ENCODE assay signal across 8 cellular contexts in genomic region chr12:88052686-88053085, GRCh38. TPM values are rescaled to one million over a fixed set of nuclear protein-coding genes. Genes with fewer than 3 reads are reported as not detected.
DNase-seq lines count a peak whose midpoint lies in the region; ATAC-seq and TF ChIP-seq lines count a peak whose summit lies in the region.

No MANE protein-coding gene starts in this region.

- H3K79me2 ChIP-seq in DND-41 (ENCODE audit: insufficient read depth, low read length) (no peaks in the 10 kb centered on the region), MM.1S (ENCODE audit: low read length) (no peaks in the 10 kb centered on the region)

- no peaks in the 10 kb centered on the region for H3K9me2 ChIP-seq in MM.1S (replicated peaks; ENCODE audit: insufficient read depth, low read length)

- intact Hi-C loops in CD4-positive, alpha-beta T cell (cut with DNase I, micrococcal nuclease), result no loop called here
- intact Hi-C loops in stomach (cut with DNase I; ENCODE audit: low total_unique reads), result no loop called here

- DNase-seq in DND-41 (peak; percentile 18), MM.1S (peak; percentile 31), T1000 (lab: John Stamatoyannopoulos, UW) (peak; percentile 79), foreskin melanocyte (peak; percentile 18), tibial nerve (ENCODE audit: low spot score in 2 of 2) (peak in 1 of 2 donors; percentile 15), stomach (no peak)
- DNase-seq in CD4-positive, alpha-beta T cell, result no peak

- ATAC-seq in DND-41 (ENCODE audit: insufficient read depth, low read depth) (peak; percentile 78), GM19463 (IDR thresholded peaks at IDR 0.05; ENCODE audit: unreplicated experiment) (peak; percentile 56)
- ATAC-seq in CD4-positive, alpha-beta T cell (ENCODE audit: poor library complexity), result no peak

- POLR2A ChIA-PET in CD4-positive, alpha-beta T cell (lab: Charles Lee), result no interaction called here

- H3K4me2 ChIP-seq in DND-41 (ENCODE audit: insufficient read depth, low read length) (no peak overlapping the region), MM.1S (ENCODE audit: low read depth, low read length) (no peak overlapping the region)

- TF ChIP-seq POLR2A in tibial nerve (IDR thresholded peaks at IDR 0.05) (no peak), stomach (IDR thresholded peaks at IDR 0.05) (no peak)

- H3K4me3 ChIP-seq in DND-41 (ENCODE audit: low read depth in 1 of 2, low read length in 2 of 2) (no peak overlapping the region), MM.1S (ENCODE audit: low read length) (no peak overlapping the region), tibial nerve (no peak overlapping the region), stomach (no peak overlapping the region)

- H3F3A ChIP-seq in MM.1S (ENCODE audit: insufficient read depth, low read length), result no peaks in the 10 kb centered on the region

- H3K27ac ChIP-seq in DND-41 (ENCODE audit: low read length) (no peak overlapping the region), MM.1S (ENCODE audit: low read length) (no peak overlapping the region), tibial nerve (no peak overlapping the region), stomach (no peak overlapping the region)
- H3K27ac ChIP-seq in CD4-positive, alpha-beta T cell (ENCODE audit: low read depth, low read length), result no peak overlapping the region

- TF ChIP-seq EP300 in tibial nerve (IDR thresholded peaks at IDR 0.05) (no peak), stomach (IDR thresholded peaks at IDR 0.05) (no peak)

- TF ChIP-seq CTCF in DND-41 (IDR thresholded peaks at IDR 0.05; ENCODE audit: borderline replicate concordance, extremely low read depth, low read length, poor library complexity, severe bottlenecking), result peak; percentile 59
- peak; percentile 52 for TF ChIP-seq CTCF in MM.1S (IDR thresholded peaks at IDR 0.05; ENCODE audit: low read length)
- TF ChIP-seq CTCF in tibial nerve (IDR thresholded peaks at IDR 0.05), result peak in 3 of 5 experiments; percentile 13 to 30 (median 29)
- no peak for TF ChIP-seq CTCF in CD4-positive, alpha-beta T cell (IDR thresholded peaks at IDR 0.05)
- peak in 3 of 7 experiments; percentile 9 to 21 (median 12) for TF ChIP-seq CTCF in stomach (IDR thresholded peaks at IDR 0.05)

- no peaks in the 10 kb centered on the region for H3K27me3 ChIP-seq in DND-41 (ENCODE audit: insufficient read depth, low read length, poor library complexity)
- H3K27me3 ChIP-seq in MM.1S (replicated peaks; ENCODE audit: insufficient read depth, low read length), result no peaks in the 10 kb centered on the region
- H3K27me3 ChIP-seq in tibial nerve, result no peaks in the 10 kb centered on the region
- H3K27me3 ChIP-seq in CD4-positive, alpha-beta T cell (ENCODE audit: control insufficient read depth, insufficient read depth, low read length), result no peaks in the 10 kb centered on the region
- no peaks in the 10 kb centered on the region for H3K27me3 ChIP-seq in stomach

- H3K27me3 Mint-ChIP-seq in CD4-positive, alpha-beta T cell, result no peaks in the 10 kb centered on the region

- WGBS in tibial nerve, 2 donors, result 76% methylated on average over 1 of the region's 1 CpG
- 64 to 90% (median 76%) methylated on average over 1 of the region's 1 CpG for WGBS in stomach, 5 donors

- H3K9ac ChIP-seq in DND-41 (ENCODE audit: low read depth, low read length) (no peak overlapping the region), MM.1S (ENCODE audit: low read length) (no peak overlapping the region)

- no peaks in the 10 kb centered on the region for H3K9me3 Mint-ChIP-seq in CD4-positive, alpha-beta T cell

- H3K4me1 ChIP-seq in DND-41 (ENCODE audit: insufficient read depth, low read length) (no peaks in the 10 kb centered on the region), MM.1S (ENCODE audit: low read length) (no peaks in the 10 kb centered on the region), tibial nerve (peaks cover 0 to 5% (median 0%) of the 10 kb centered on the region in 4 donors), stomach (no peaks in the 10 kb centered on the region)

- H2AFZ ChIP-seq in DND-41 (ENCODE audit: low read depth, low read length) (no peak overlapping the region), MM.1S (ENCODE audit: low read length) (no peak overlapping the region)

- H3K9me3 ChIP-seq in DND-41 (ENCODE audit: insufficient read depth, low read length, severe bottlenecking) (no peaks in the 10 kb centered on the region), MM.1S (replicated peaks; ENCODE audit: insufficient read depth, low read length) (no peaks in the 10 kb centered on the region), tibial nerve (no peaks in the 10 kb centered on the region), stomach (no peaks in the 10 kb centered on the region)
- H3K9me3 ChIP-seq in CD4-positive, alpha-beta T cell (ENCODE audit: control insufficient read depth, low read length), result no peaks in the 10 kb centered on the region

- CTCF ChIA-PET in CD4-positive, alpha-beta T cell (lab: Charles Lee), result interaction anchor here (0.6 kb wide), 1 partner anchor 1270 kb away, joined by 3 read pairs; no protein-coding TSS in a partner anchor

- H3K4me3 Mint-ChIP-seq in CD4-positive, alpha-beta T cell, result no peak overlapping the region

- H3K4me1 Mint-ChIP-seq in CD4-positive, alpha-beta T cell (ENCODE audit: low read depth), result no peaks in the 10 kb centered on the region

- no peak overlapping the region for H3K27ac Mint-ChIP-seq in CD4-positive, alpha-beta T cell

- peaks cover 65% of the 10 kb centered on the region for H3K36me3 ChIP-seq in DND-41 (ENCODE audit: insufficient read depth, low read length)
- no peaks in the 10 kb centered on the region; the same call in 1 of the 2 replicates for H3K36me3 ChIP-seq in MM.1S (replicated peaks; ENCODE audit: insufficient read depth, low read length)
- H3K36me3 ChIP-seq in tibial nerve, result peaks cover 0 to 58% (median 6%) of the 10 kb centered on the region in 3 donors
- H3K36me3 ChIP-seq in stomach, result peaks cover 4 to 80% (median 68%) of the 10 kb centered on the region in 4 donors

- H3K36me3 Mint-ChIP-seq in CD4-positive, alpha-beta T cell (ENCODE audit: low read depth), result peaks cover 64% of the 10 kb centered on the region

- H4K20me1 ChIP-seq in DND-41 (ENCODE audit: insufficient read depth, low read length) (no peaks in the 10 kb centered on the region), MM.1S (ENCODE audit: insufficient read depth, low read length) (no peaks in the 10 kb centered on the region)

RNA-seq across cellular contexts. Expression of gene C12orf50, which starts 23.5 kb away (rescaled TPM):
- total RNA-seq in tibial nerve, result under 1 TPM in 1 of 4 donors, not detected in 3; 0.66 TPM
- total RNA-seq in CD4-positive, alpha-beta T cell, result under 1 TPM in 1 of 2 experiments, not detected in 1; 0.17 TPM
- not detected for total RNA-seq in stomach
- not detected for polyA plus RNA-seq in stomach

Comparison
In these comparisons a context has a peak if more than half of its experiments do, and no peak if none do; other contexts are left out.
1. DNase-seq: peak in DND-41 (single experiment), MM.1S (single experiment), T1000 (single experiment) and foreskin melanocyte (single experiment); none in CD4-positive, alpha-beta T cell (0 of 10) and stomach (single experiment).